In the genomic region with DNA sequence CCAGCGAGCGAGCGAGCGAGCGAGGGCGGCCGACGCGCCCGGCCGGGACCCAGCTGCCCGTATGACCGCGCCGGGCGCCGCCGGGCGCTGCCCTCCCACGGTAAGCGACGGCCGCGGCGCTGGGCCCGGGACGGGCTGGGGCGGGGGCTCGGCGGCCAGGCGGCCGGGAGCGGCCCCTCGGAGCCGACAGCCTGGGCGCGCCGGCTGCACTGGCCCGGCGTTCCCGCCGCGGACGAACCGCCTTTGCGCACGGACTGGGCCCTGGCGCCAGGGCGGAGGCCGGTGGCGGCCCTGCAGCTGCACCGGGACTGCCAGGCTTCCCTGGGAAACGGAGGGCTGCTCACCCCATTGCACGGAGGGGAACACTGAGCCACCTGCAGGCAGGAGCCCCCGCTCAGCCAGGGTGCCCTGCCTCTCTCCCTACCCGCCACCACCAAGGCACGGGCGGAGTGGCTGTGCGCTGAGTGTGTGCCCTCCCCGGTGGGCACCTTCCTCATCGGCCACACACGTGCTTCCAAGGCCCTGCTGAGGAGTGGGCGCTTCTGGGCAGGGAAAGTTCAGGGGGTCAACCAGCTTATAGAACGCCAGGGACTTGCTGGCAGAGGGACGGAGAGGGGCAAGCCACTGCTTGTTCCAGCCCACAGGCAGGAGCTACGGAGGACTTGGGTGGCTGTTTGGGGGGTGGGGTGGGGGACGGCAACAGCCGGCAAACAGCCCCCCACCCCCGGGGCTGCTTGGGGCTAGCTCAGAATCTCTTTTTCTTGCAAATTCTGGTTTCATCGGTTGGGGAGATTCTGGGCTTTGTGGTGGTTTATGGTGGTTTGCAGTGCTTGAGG, we compare ENCODE assay signal across 8 cellular contexts. TPM values are rescaled to one million over a fixed set of nuclear protein-coding genes. Genes with fewer than 3 reads are reported as not detected.
DNase-seq lines count a peak whose midpoint lies in the region; ATAC-seq and FAIRE-seq lines count a peak whose summit lies in the region.

No MANE protein-coding gene starts in this region.

- H3K9ac ChIP-seq in HUES64 (ENCODE audit: low read depth, low read length) (peak overlapping the region; percentile 60), iPS-18a (ENCODE audit: low read length) (peak overlapping the region; percentile 33)

- peaks cover 47% of the 10 kb centered on the region for H3K4me1 Mint-ChIP-seq in activated naive CD8-positive, alpha-beta T cell treated with anti-CD3 and anti-CD28 coated beads for 36 hours

- no peaks in the 10 kb centered on the region for H3K36me3 ChIP-seq in HUES64 (ENCODE audit: insufficient read depth, low read length)
- no peaks in the 10 kb centered on the region for H3K36me3 ChIP-seq in iPS-18a (ENCODE audit: control insufficient read depth, low read depth, low read length)

- no peak for FAIRE-seq in RCC 7860 (lab: Jason Lieb, UNC)

- ATAC-seq in GM21619 (IDR thresholded peaks at IDR 0.05; ENCODE audit: unreplicated experiment): no peak
- no peak for ATAC-seq in GM18861 (IDR thresholded peaks at IDR 0.05; ENCODE audit: unreplicated experiment)

- peak overlapping the region; percentile 86 for H3K4me3 Mint-ChIP-seq in activated naive CD8-positive, alpha-beta T cell treated with anti-CD3 and anti-CD28 coated beads for 36 hours

- H3K27ac Mint-ChIP-seq in activated naive CD8-positive, alpha-beta T cell treated with anti-CD3 and anti-CD28 coated beads for 36 hours: peak overlapping the region; percentile 90

- peaks cover 17% of the 10 kb centered on the region for H3K4me1 ChIP-seq in HUES64 (ENCODE audit: insufficient read depth, low read length)
- peaks cover 26% of the 10 kb centered on the region for H3K4me1 ChIP-seq in iPS-18a (ENCODE audit: control insufficient read depth, low read depth, low read length)

- H3K27me3 ChIP-seq in HUES64 (ENCODE audit: insufficient read depth, low read length): peaks cover 63% of the 10 kb centered on the region
- H3K27me3 ChIP-seq in iPS-18a (ENCODE audit: control insufficient read depth, insufficient read depth, low read length): peaks cover 45% of the 10 kb centered on the region

- no peak overlapping the region for H3K27ac ChIP-seq in HUES64 (ENCODE audit: low read depth, low read length)
- no peak overlapping the region for H3K27ac ChIP-seq in iPS-18a (ENCODE audit: low read length)

- peaks cover 34% of the 10 kb centered on the region for H3K36me3 Mint-ChIP-seq in activated naive CD8-positive, alpha-beta T cell treated with anti-CD3 and anti-CD28 coated beads for 36 hours

- H3K4me3 ChIP-seq in HUES64 (ENCODE audit: low read length) (peak overlapping the region; percentile 72), iPS-18a (ENCODE audit: low read length) (peak overlapping the region; percentile 67)

- H3K27me3 Mint-ChIP-seq in activated naive CD8-positive, alpha-beta T cell treated with anti-CD3 and anti-CD28 coated beads for 36 hours: no peaks in the 10 kb centered on the region

- 2% methylated on average over 70 of the region's 70 CpGs for WGBS in HUES64

- H3K9me3 Mint-ChIP-seq in activated naive CD8-positive, alpha-beta T cell treated with anti-CD3 and anti-CD28 coated beads for 36 hours: peaks cover 2% of the 10 kb centered on the region

- no peaks in the 10 kb centered on the region for H3K9me3 ChIP-seq in HUES64 (ENCODE audit: insufficient read depth, low read depth, low read length)
- no peaks in the 10 kb centered on the region for H3K9me3 ChIP-seq in iPS-18a (ENCODE audit: control insufficient read depth, low read depth, low read length)

- peak; percentile 70 for DNase-seq in D341Med (ENCODE audit: low spot score)
- DNase-seq in activated naive CD8-positive, alpha-beta T cell treated with anti-CD3 and anti-CD28 coated beads for 36 hours: peak; percentile 37
- DNase-seq in stimulated activated CD4-positive, alpha-beta T cell treated with anti-CD3 and anti-CD28 coated beads, Interleukin-4, amount 100 ng/mL, for 1 hour: peak; percentile 37
- DNase-seq in RCC 7860 (ENCODE audit: low spot score): no peak

RNA-seq across cellular contexts. Expression of a gene that starts 0.5 kb away (rescaled TPM):
- 3.6 TPM for polyA plus RNA-seq in HUES64 (2013, experiment 1 of 2)
- polyA plus RNA-seq in HUES64 (2013, experiment 2 of 2): 4.4 TPM
- total RNA-seq in activated naive CD8-positive, alpha-beta T cell treated with anti-CD3 and anti-CD28 coated beads for 36 hours: 10 to 100 TPM; 21.2 to 24.9 TPM
